10 cellular contexts compared by ENCODE assay signal in genomic region chr7:35593896-35594295, GRCh38.
A peak's percentile ranks its signal among the peaks of the same experiment; 100 is the strongest.
DNase-seq lines count a peak whose midpoint lies in the region; FAIRE-seq and TF ChIP-seq lines count a peak whose summit lies in the region.
"Had no signal": no experiment of that assay in that cellular context is flagged by ENCODE, and none has a peak within 500 bp of the region (broad histone marks: within the 10 kb centered on the region; RNA-seq: fewer than 3 reads in every experiment).

No MANE protein-coding gene starts in this region.

- H3K4me1 ChIP-seq in colonic mucosa (no peaks in the 10 kb centered on the region), kidney (ENCODE audit: control insufficient read depth in 1 of 2, insufficient read depth in 1 of 2, low read depth in 1 of 2, low read length in 2 of 2) (no peaks in the 10 kb centered on the region), hepatocyte (ENCODE audit: insufficient read depth) (peaks cover 3% of the 10 kb centered on the region)

- TF ChIP-seq CTCF in colonic mucosa (IDR thresholded peaks at IDR 0.05): no peak
- TF ChIP-seq CTCF in type B pancreatic cell (conservative IDR thresholded peaks at IDR 0.05): peak; percentile 65
- no peak for TF ChIP-seq CTCF in kidney (IDR thresholded peaks at IDR 0.05; ENCODE audit: borderline replicate concordance, extremely low read depth, insufficient read depth)
- no peak for TF ChIP-seq CTCF in hepatocyte (IDR thresholded peaks at IDR 0.05; ENCODE audit: poor library complexity)

- H3K27ac ChIP-seq in colonic mucosa: no peak overlapping the region
- H3K27ac ChIP-seq in kidney (ENCODE audit: low read depth in 2 of 2, low read length in 2 of 2): no peak overlapping the region
- no peak overlapping the region for H3K27ac ChIP-seq in hepatocyte

- H3K4me1 Mint-ChIP-seq in type B pancreatic cell (ENCODE audit: unreplicated experiment): no peaks in the 10 kb centered on the region

- H2AFZ ChIP-seq in hepatocyte: no peak overlapping the region

- H4K20me1 ChIP-seq in hepatocyte (ENCODE audit: insufficient read depth, poor library complexity, severe bottlenecking): no peaks in the 10 kb centered on the region

- H3K4me2 ChIP-seq in hepatocyte: no peak overlapping the region

- no peak overlapping the region for H3K9ac ChIP-seq in colonic mucosa (ENCODE audit: low read depth in 2 of 2, low read length in 2 of 2)
- H3K9ac ChIP-seq in kidney (ENCODE audit: low read length in 2 of 2): no peak overlapping the region

- intact Hi-C loops in colonic mucosa (cut with DNase I): no loop called here
- intact Hi-C loops in kidney (cut with DNase I): no loop called here

- no peak for FAIRE-seq in kidney (lab: Jason Lieb, UNC)

- H3K9me2 ChIP-seq in hepatocyte (replicated peaks; ENCODE audit: insufficient read depth): no peaks in the 10 kb centered on the region

- H3K4me3 ChIP-seq in colonic mucosa (no peak overlapping the region), kidney (ENCODE audit: low read length in 2 of 2) (no peak overlapping the region), hepatocyte (no peak overlapping the region)

- 72% methylated on average over 8 of the region's 8 CpGs for WGBS in hepatocyte (ENCODE audit: low lambda C conversion rate, missing lambda C conversion rate)

- H3K9me3 Mint-ChIP-seq in type B pancreatic cell: no peaks in the 10 kb centered on the region

- H3K27me3 ChIP-seq in colonic mucosa (no peaks in the 10 kb centered on the region), hepatocyte (no peaks in the 10 kb centered on the region)

- DNase-seq in stimulated activated CD4-positive, alpha-beta T cell treated with anti-CD3 and anti-CD28 coated beads, Interleukin-1b, Interleukin-23, amount 100 ng/mL, for 48 hours: peak; percentile 16
- no peak for DNase-seq in stimulated activated CD4-positive, alpha-beta T cell treated with anti-CD3 and anti-CD28 coated beads, Interleukin-4, amount 100 ng/mL, for 1 hour
- peak; percentile 4 for DNase-seq in M059J (ENCODE audit: low read depth)
- peak; percentile 22 for DNase-seq in colonic mucosa
- DNase-seq in type B pancreatic cell (ENCODE audit: extremely low spot score, unreplicated experiment): no peak
- DNase-seq in kidney: no peak
- no peak for DNase-seq in amygdala (lab: John Stamatoyannopoulos, UW)
- DNase-seq in hepatocyte (ENCODE audit: low spot score): no peak
- DNase-seq: activated CD8-positive, alpha-beta memory T cell treated with anti-CD3 and anti-CD28 coated beads, Interleukin-2, amount 50 U/mL, for 4 hours; NCI-H524 treated with DMSO at 0.1 percent for 48 hours had no signal

- no peaks in the 10 kb centered on the region for H3K79me2 ChIP-seq in hepatocyte

- H3K27ac Mint-ChIP-seq in type B pancreatic cell: no peak overlapping the region

- no peaks in the 10 kb centered on the region for H3K36me3 Mint-ChIP-seq in type B pancreatic cell

- no peak overlapping the region for H3K4me3 Mint-ChIP-seq in type B pancreatic cell

- no peaks in the 10 kb centered on the region for H3K27me3 Mint-ChIP-seq in type B pancreatic cell

- H3K9me3 ChIP-seq in colonic mucosa: no peaks in the 10 kb centered on the region
- no peaks in the 10 kb centered on the region for H3K9me3 ChIP-seq in kidney (ENCODE audit: control insufficient read depth in 1 of 2, low read length in 2 of 2)
- H3K9me3 ChIP-seq in hepatocyte (ENCODE audit: low read depth): no peaks in the 10 kb centered on the region

- H3K36me3 ChIP-seq in colonic mucosa: no peaks in the 10 kb centered on the region
- no peaks in the 10 kb centered on the region for H3K36me3 ChIP-seq in kidney (ENCODE audit: control insufficient read depth in 1 of 2, insufficient read depth in 2 of 2, low read length in 2 of 2)
- no peaks in the 10 kb centered on the region for H3K36me3 ChIP-seq in hepatocyte (replicated peaks; ENCODE audit: insufficient read depth, low read depth)

Comparison
In these comparisons a context has a peak if more than half of its experiments do, and no peak if none do; other contexts are left out.
1. DNase-seq: peak in stimulated activated CD4-positive, alpha-beta T cell treated with anti-CD3 and anti-CD28 coated beads, Interleukin-1b, Interleukin-23, amount 100 ng/mL, for 48 hours (single experiment), M059J (single experiment) and colonic mucosa (single experiment); none in stimulated activated CD4-positive, alpha-beta T cell treated with anti-CD3 and anti-CD28 coated beads, Interleukin-4, amount 100 ng/mL, for 1 hour (single experiment), type B pancreatic cell (single experiment), kidney (single experiment), amygdala (0 of 56) and hepatocyte (single experiment).